8 cellular contexts compared by ENCODE assay signal in genomic region chr2:230067990-230068657, GRCh38. TPM values are rescaled to one million over a fixed set of nuclear protein-coding genes. Genes with fewer than 3 reads are reported as not detected.
A peak's percentile ranks its signal among the peaks of the same experiment; 100 is the strongest.
DNase-seq lines count a peak whose midpoint lies in the region; ATAC-seq and TF ChIP-seq lines count a peak whose summit lies in the region.

No MANE protein-coding gene starts in this region.

- peaks cover 18% of the 10 kb centered on the region for H3K4me1 Mint-ChIP-seq in activated T-cell treated with anti-CD3 and anti-CD28 coated beads, Interleukin-2, amount 50 U/mL, for 4 hours (ENCODE audit: low read depth)
- peaks cover 8 to 18% (median 12%) of the 10 kb centered on the region in 7 donors for H3K4me1 Mint-ChIP-seq in naive thymus-derived CD4-positive, alpha-beta T cell

- intact Hi-C loops in naive thymus-derived CD4-positive, alpha-beta T cell (cut with micrococcal nuclease), result loop anchor here (1.0 to 5.0 kb wide), 9 partner anchors 59 to 544 kb away; partner anchors contain the start of genes FBXO36 (in 1 of the 2) and TRIP12 (in 1 of the 2)

- POLR2A ChIA-PET in HEK293 (lab: Yijun Ruan, JAX), result no interaction called here
- POLR2A ChIA-PET in naive thymus-derived CD4-positive, alpha-beta T cell (lab: Charles Lee), result interaction anchor here (1.1 kb wide), 1 partner anchor 152 kb away, joined by 4 read pairs; the partner anchor contains the start of gene SP110

- H3K27ac ChIP-seq in HEK293 (ENCODE audit: extremely low read depth, low read depth, low read length) (peak overlapping the region; percentile 76; the same call in 1 of the 2 replicates), thymus (ENCODE audit: low read depth) (peak overlapping the region; percentile 52)
- H3K27ac ChIP-seq in naive thymus-derived CD4-positive, alpha-beta T cell (ENCODE audit: low read depth, low read length), result no peak overlapping the region

- WGBS in thymus, result under 1% methylated on average over 65 of the region's 65 CpGs

- H3K4me1 ChIP-seq in HEK293 (ENCODE audit: control insufficient read depth, insufficient read depth, low read length), result no peaks in the 10 kb centered on the region
- peaks cover 0 to 7% of the 10 kb centered on the region in 2 donors for H3K4me1 ChIP-seq in naive thymus-derived CD4-positive, alpha-beta T cell (ENCODE audit: control insufficient read depth in 2 of 2, insufficient read depth in 2 of 2, low read length in 2 of 2)
- H3K4me1 ChIP-seq in thymus (ENCODE audit: control insufficient read depth, insufficient read depth, low read length), result peaks cover 5% of the 10 kb centered on the region

- peak; percentile 72 for DNase-seq in GM06990 (ENCODE audit: extremely low read depth, insufficient read length)
- DNase-seq in NCI-H345 treated with DMSO at 0.1 percent for 48 hours (lab: John Stamatoyannopoulos, UW; ENCODE audit: unreplicated experiment), result peak; percentile 24
- peak; percentile 31 for DNase-seq in activated T-cell treated with anti-CD3 and anti-CD28 coated beads, Interleukin-2, amount 50 U/mL, for 4 hours
- DNase-seq in fibroblast of pulmonary artery (ENCODE audit: low read depth), result peak; percentile 19
- peak; percentile 16 to 62 (median 38) for DNase-seq in naive thymus-derived CD4-positive, alpha-beta T cell
- no peak for DNase-seq in MV-4-11 (lab: John Stamatoyannopoulos, UW)

- H3K27me3 ChIP-seq in GM06990 (replicated peaks; ENCODE audit: control insufficient read depth, insufficient read depth, low read length), result no peaks in the 10 kb centered on the region
- H3K27me3 ChIP-seq in naive thymus-derived CD4-positive, alpha-beta T cell (ENCODE audit: control insufficient read depth in 2 of 2, insufficient read depth in 2 of 2, low read length in 2 of 2), result no peaks in the 10 kb centered on the region
- H3K27me3 ChIP-seq in thymus (ENCODE audit: control insufficient read depth, insufficient read depth), result peaks cover 3% of the 10 kb centered on the region

- H3K36me3 ChIP-seq in GM06990 (ENCODE audit: control insufficient read depth, insufficient read depth, low read length), result no peaks in the 10 kb centered on the region
- H3K36me3 ChIP-seq in HEK293 (ENCODE audit: control insufficient read depth in 2 of 2, insufficient read depth in 1 of 2, low read length in 2 of 2), result peaks cover 3 to 8% of the 10 kb centered on the region in 2 experiments; a peak in 2 of 3 replicates
- H3K36me3 ChIP-seq in naive thymus-derived CD4-positive, alpha-beta T cell (ENCODE audit: control insufficient read depth in 2 of 3, insufficient read depth in 3 of 3, low read length in 3 of 3), result no peaks in the 10 kb centered on the region
- H3K36me3 ChIP-seq in thymus (ENCODE audit: control insufficient read depth, insufficient read depth), result no peaks in the 10 kb centered on the region

- TF ChIP-seq CTCF in GM06990 (IDR thresholded peaks at IDR 0.05; ENCODE audit: insufficient read depth, low read length, poor library complexity, severe bottlenecking) (peak; percentile 32), HEK293 (tag by site-specific recombination; IDR thresholded peaks at IDR 0.05) (peak; percentile 87), fibroblast of pulmonary artery (IDR thresholded peaks at IDR 0.05; ENCODE audit: low read length, missing control alignments) (no peak)

- H3K27ac Mint-ChIP-seq in naive thymus-derived CD4-positive, alpha-beta T cell, result peak overlapping the region in 3 of 9 donors; percentile 69 to 80 (median 74)

- H3K27me3 Mint-ChIP-seq in activated T-cell treated with anti-CD3 and anti-CD28 coated beads, Interleukin-2, amount 50 U/mL, for 4 hours (ENCODE audit: low read depth), result peaks cover 15% of the 10 kb centered on the region
- H3K27me3 Mint-ChIP-seq in naive thymus-derived CD4-positive, alpha-beta T cell, result peaks cover 4 to 32% (median 5%) of the 10 kb centered on the region in 5 donors

- peak overlapping the region; percentile 83 for H3K4me3 Mint-ChIP-seq in activated T-cell treated with anti-CD3 and anti-CD28 coated beads, Interleukin-2, amount 50 U/mL, for 4 hours
- peak overlapping the region; percentile 81 to 96 (median 90) for H3K4me3 Mint-ChIP-seq in naive thymus-derived CD4-positive, alpha-beta T cell

- H3K4me3 ChIP-seq in GM06990 (replicated peaks; ENCODE audit: low read depth, low read length) (peak overlapping the region; percentile 72), HEK293 (ENCODE audit: low read depth, low read length) (peak overlapping the region; percentile 76), fibroblast of pulmonary artery (replicated peaks; ENCODE audit: low read depth, low read length) (peak overlapping the region; percentile 51), thymus (ENCODE audit: low read length) (peak overlapping the region; percentile 64)
- H3K4me3 ChIP-seq in naive thymus-derived CD4-positive, alpha-beta T cell (ENCODE audit: low read length), result peak overlapping the region; percentile 62

- no peaks in the 10 kb centered on the region for H3K36me3 Mint-ChIP-seq in activated T-cell treated with anti-CD3 and anti-CD28 coated beads, Interleukin-2, amount 50 U/mL, for 4 hours (ENCODE audit: insufficient read depth)
- peaks cover 0 to under 1% (median 0%) of the 10 kb centered on the region in 5 donors for H3K36me3 Mint-ChIP-seq in naive thymus-derived CD4-positive, alpha-beta T cell

- peak; percentile 66 to 67 for ATAC-seq in activated T-cell treated with anti-CD3 and anti-CD28 coated beads, Interleukin-2, amount 50 U/mL, for 4 hours
- peak; percentile 40 for ATAC-seq in naive thymus-derived CD4-positive, alpha-beta T cell

- no peaks in the 10 kb centered on the region for H3K9me3 Mint-ChIP-seq in activated T-cell treated with anti-CD3 and anti-CD28 coated beads, Interleukin-2, amount 50 U/mL, for 4 hours
- H3K9me3 Mint-ChIP-seq in naive thymus-derived CD4-positive, alpha-beta T cell, result peaks cover 0 to 4% (median 0%) of the 10 kb centered on the region in 11 donors

- CTCF ChIA-PET in HEK293 (lab: Yijun Ruan, JAX), result interaction anchor here (0.7 to 3.3 kb wide), 16 partner anchors 9 to 756 kb away, joined by 3 to 15 read pairs (median 4); no protein-coding TSS in a partner anchor
- CTCF ChIA-PET in naive thymus-derived CD4-positive, alpha-beta T cell (lab: Charles Lee), result interaction anchor here (1.0 to 1.5 kb wide), 5 partner anchors 9 to 265 kb away, joined by 3 read pairs; no protein-coding TSS in a partner anchor

- H3K9me3 ChIP-seq in HEK293 (ENCODE audit: control insufficient read depth, insufficient read depth, low read depth, low read length) (no peaks in the 10 kb centered on the region), thymus (ENCODE audit: control insufficient read depth) (no peaks in the 10 kb centered on the region)
- H3K9me3 ChIP-seq in naive thymus-derived CD4-positive, alpha-beta T cell (ENCODE audit: control insufficient read depth in 2 of 3, low read length in 3 of 3), result no peaks in the 10 kb centered on the region

TF ChIP-seq in HEK293, 187 proteins besides CTCF, POLR2A, EP300 and RAD21 (continues in another document):
- TF ChIP-seq ZBTB8A (tag by site-specific recombination; IDR thresholded peaks at IDR 0.05) (peak; percentile 59), ZNF600 (tag by site-specific recombination; IDR thresholded peaks at IDR 0.05) (peak; percentile 47), ZBTB26 (tag by site-specific recombination; optimal IDR thresholded peaks at IDR 0.05) (peak; percentile 94), ZIC2 (tag by site-specific recombination; IDR thresholded peaks at IDR 0.05) (peak; percentile 55), ZNF175 (tag by site-specific recombination; IDR thresholded peaks at IDR 0.05) (no peak), ZFP37 (tag by site-specific recombination; IDR thresholded peaks at IDR 0.05) (0 out of 2 replicates have a peak, but pooled peaks have one; percentile 49), ZNF433 (tag by site-specific recombination; IDR thresholded peaks at IDR 0.05; ENCODE audit: low read depth) (no peak), ZNF2 (tag by site-specific recombination; IDR thresholded peaks at IDR 0.05) (0 out of 2 replicates have a peak, but pooled peaks have one; percentile 31), ZNF629 (tag by site-specific recombination; IDR thresholded peaks at IDR 0.05) (peak; percentile 74), ZBTB10 (tag by site-specific recombination; IDR thresholded peaks at IDR 0.05) (peak; percentile 77; the same call in 1 of the 2 replicates)

RNA-seq across cellular contexts. Expression of gene SLC16A14, which starts 0.6 kb away (rescaled TPM):
- under 1 TPM; 0.43 to 0.74 (median 0.43) TPM for total RNA-seq in activated T-cell treated with anti-CD3 and anti-CD28 coated beads, Interleukin-2, amount 50 U/mL, for 4 hours
- total RNA-seq in naive thymus-derived CD4-positive, alpha-beta T cell, result under 1 TPM; 0.22 to 0.58 (median 0.49) TPM
- under 1 TPM; 0.14 to 0.28 TPM for polyA plus RNA-seq in naive thymus-derived CD4-positive, alpha-beta T cell
- 4.4 TPM for polyA plus RNA-seq in thymus
